11 cellular contexts compared by ENCODE assay signal in genomic region chr3:105970283-105970682, GRCh38.
A peak's percentile ranks its signal among the peaks of the same experiment; 100 is the strongest.
DNase-seq lines count a peak whose midpoint lies in the region; ATAC-seq and TF ChIP-seq lines count a peak whose summit lies in the region.
"Had no signal": no experiment of that assay in that cellular context is flagged by ENCODE, and none has a peak within 500 bp of the region (broad histone marks: within the 10 kb centered on the region; RNA-seq: fewer than 3 reads in every experiment).

No MANE protein-coding gene starts in this region.

- intact Hi-C loops in Right ventricle myocardium inferior (cut with DNase I) (no loop called here), cardiac septum (cut with DNase I) (no loop called here), left ventricle myocardium superior (cut with micrococcal nuclease) (no loop called here)

- TF ChIP-seq CTCF in RWPE2 (IDR thresholded peaks at IDR 0.05; ENCODE audit: poor library complexity, severe bottlenecking): no peak

- H3K36me3 ChIP-seq in RWPE2 (ENCODE audit: low read depth): no peaks in the 10 kb centered on the region
- H3K36me3 ChIP-seq: WERI-Rb-1 had no signal

- H3K27ac ChIP-seq in RWPE2 (ENCODE audit: poor library complexity, severe bottlenecking): peak overlapping the region; percentile 17
- H3K27ac ChIP-seq: WERI-Rb-1 had no signal

- H3K4me1 ChIP-seq in RWPE2 (ENCODE audit: insufficient read depth, poor library complexity, severe bottlenecking): peaks cover 9% of the 10 kb centered on the region

- H3K9me3 ChIP-seq in RWPE2 (ENCODE audit: severe bottlenecking): peaks cover 4% of the 10 kb centered on the region

- no peak overlapping the region for H3K4me3 ChIP-seq in RWPE2 (ENCODE audit: severe bottlenecking)

- DNase-seq in Right ventricle myocardium inferior (ENCODE audit: missing footprints) (no peak), cardiac septum (ENCODE audit: low spot score) (no peak), RWPE2 (ENCODE audit: low spot score) (no peak), left ventricle myocardium superior (no peak)
- no peak for DNase-seq in stimulated activated CD4-positive, alpha-beta T cell treated with anti-CD3 and anti-CD28 coated beads, Interleukin-12 subunit alpha, Interleukin-12 subunit beta, amount 100 ng/mL, for 4 hours
- DNase-seq: CD8-positive, alpha-beta T cell; NCI-H1694; WERI-Rb-1 had no signal

- peak; percentile 34 for ATAC-seq in Right ventricle myocardium inferior
- peak; percentile 62 for ATAC-seq in RWPE2 (ENCODE audit: low read depth)
- ATAC-seq in left ventricle myocardium superior: peak; percentile 25
- no peak for ATAC-seq in HG02610 (IDR thresholded peaks at IDR 0.05; ENCODE audit: unreplicated experiment)
- ATAC-seq in GM18511 (IDR thresholded peaks at IDR 0.05; ENCODE audit: unreplicated experiment): no peak
- ATAC-seq in GM19395 (IDR thresholded peaks at IDR 0.05; ENCODE audit: unreplicated experiment): no peak
- ATAC-seq: CD8-positive, alpha-beta T cell had no signal

- H3K27me3 ChIP-seq in RWPE2 (ENCODE audit: insufficient read depth, poor library complexity, severe bottlenecking): no peaks in the 10 kb centered on the region

Comparison
In these comparisons a context has a peak if more than half of its experiments do, and no peak if none do; other contexts are left out.
1. ATAC-seq: peak in Right ventricle myocardium inferior (single experiment), RWPE2 (single experiment) and left ventricle myocardium superior (single experiment); none in HG02610 (single experiment), GM18511 (single experiment) and GM19395 (single experiment).